27 cellular contexts compared by ENCODE assay signal in genomic region chr6:168385858-168386735, GRCh38. TPM values are rescaled to one million over a fixed set of nuclear protein-coding genes. Genes with fewer than 3 reads are reported as not detected.
DNase-seq lines count a peak whose midpoint lies in the region; ATAC-seq and TF ChIP-seq lines count a peak whose summit lies in the region.
"Had no signal": no experiment of that assay in that cellular context is flagged by ENCODE, and none has a peak within 500 bp of the region (broad histone marks: within the 10 kb centered on the region; RNA-seq: fewer than 3 reads in every experiment).

No MANE protein-coding gene starts in this region.

- H3K27me3 ChIP-seq in tibial artery: no peaks in the 10 kb centered on the region
- no peaks in the 10 kb centered on the region for H3K27me3 ChIP-seq in CD4-positive, alpha-beta T cell (ENCODE audit: control insufficient read depth, insufficient read depth, low read length)
- H3K27me3 ChIP-seq: brain microvascular endothelial cell, pancreas had no signal

- no peak for ATAC-seq in left ventricle myocardium superior
- ATAC-seq in left cardiac atrium: no peak
- peak; percentile 37 for ATAC-seq in left colon
- ATAC-seq in CD4-positive, alpha-beta T cell (ENCODE audit: poor library complexity): no peak
- ATAC-seq: activated CD8-positive, alpha-beta T cell treated with anti-CD3 and anti-CD28 coated beads, Interleukin-2, amount 10 ng/mL, durations not matched to agents 7 days and 5 days; K562 had no signal

- no peaks in the 10 kb centered on the region for H3K9me3 Mint-ChIP-seq in CD4-positive, alpha-beta T cell

- TF ChIP-seq CTCF in tibial artery (IDR thresholded peaks at IDR 0.05): no peak
- TF ChIP-seq CTCF in CD4-positive, alpha-beta T cell (IDR thresholded peaks at IDR 0.05): no peak

- H3K4me1 Mint-ChIP-seq in CD4-positive, alpha-beta T cell (ENCODE audit: low read depth): no peaks in the 10 kb centered on the region

- H3K4me3 ChIP-seq in tibial artery: peak overlapping the region in 1 of 2 donors; percentile 41
- H3K4me3 ChIP-seq: K562, pancreas, suprapubic skin had no signal

- intact Hi-C loops in left ventricle myocardium superior (cut with micrococcal nuclease) (no loop called here), left cardiac atrium (cut with DNase I) (no loop called here), left colon (cut with DNase I, micrococcal nuclease) (no loop called here), tibial artery (cut with DNase I; ENCODE audit: low total_unique reads) (no loop called here)
- intact Hi-C loops in CD4-positive, alpha-beta T cell (cut with DNase I, micrococcal nuclease): no loop called here

- no peaks in the 10 kb centered on the region for H3K36me3 Mint-ChIP-seq in CD4-positive, alpha-beta T cell (ENCODE audit: low read depth)

- POLR2A ChIA-PET in CD4-positive, alpha-beta T cell (lab: Charles Lee): no interaction called here

- no peak overlapping the region for H3K4me3 Mint-ChIP-seq in CD4-positive, alpha-beta T cell
- H3K4me3 Mint-ChIP-seq: activated CD8-positive, alpha-beta T cell treated with anti-CD3 and anti-CD28 coated beads, Interleukin-2, amount 10 ng/mL, durations not matched to agents 7 days and 5 days had no signal

- H3K27ac ChIP-seq in tibial artery: peak overlapping the region; percentile 69 to 71
- H3K27ac ChIP-seq in CD4-positive, alpha-beta T cell (ENCODE audit: low read depth, low read length): no peak overlapping the region
- H3K27ac ChIP-seq: brain microvascular endothelial cell, pancreas, suprapubic skin had no signal

- H3K9me3 ChIP-seq in tibial artery: no peaks in the 10 kb centered on the region
- no peaks in the 10 kb centered on the region for H3K9me3 ChIP-seq in CD4-positive, alpha-beta T cell (ENCODE audit: control insufficient read depth, low read length)
- H3K9me3 ChIP-seq: pancreas, suprapubic skin had no signal

- H3K27ac Mint-ChIP-seq in CD4-positive, alpha-beta T cell: no peak overlapping the region
- H3K27ac Mint-ChIP-seq: activated CD8-positive, alpha-beta T cell treated with anti-CD3 and anti-CD28 coated beads, Interleukin-2, amount 10 ng/mL, durations not matched to agents 7 days and 5 days had no signal

- H3K36me3 ChIP-seq in tibial artery: no peaks in the 10 kb centered on the region
- H3K36me3 ChIP-seq: brain microvascular endothelial cell, pancreas, suprapubic skin had no signal

- no peaks in the 10 kb centered on the region for H3K27me3 Mint-ChIP-seq in CD4-positive, alpha-beta T cell

- CTCF ChIA-PET in CD4-positive, alpha-beta T cell (lab: Charles Lee): no interaction called here

- DNase-seq in DMS53 (lab: John Stamatoyannopoulos, UW) (peak; percentile 38), DMS53 treated with DMSO at 0.1 percent for 48 hours (lab: John Stamatoyannopoulos, UW; ENCODE audit: unreplicated experiment) (no peak), left ventricle myocardium superior (peak; percentile 25), left cardiac atrium (no peak), left colon (no peak), tibial artery (no peak), LoVo (ENCODE audit: low spot score) (no peak)
- no peak for DNase-seq in CD4-positive, alpha-beta T cell
- DNase-seq: 8988T; activated CD4-positive, alpha-beta T cell treated with anti-CD3 and anti-CD28 coated beads for 1 hour; activated CD8-positive, alpha-beta T cell treated with anti-CD3 and anti-CD28 coated beads, Interleukin-2, amount 10 ng/mL, durations not matched to agents 7 days and 5 days; activated naive CD4-positive, alpha-beta T cell treated with anti-CD3 and anti-CD28 coated beads, Interleukin-2, amount 50 U/mL, for 16 hours; amniotic stem cell; brain microvascular endothelial cell; GOT3; kidney glomerular epithelial cell; NCI-H82; pancreas; retina; SIG-M5; small intestine; stimulated activated naive CD4-positive, alpha-beta T cell had no signal

- peaks cover 0 to 20% (median 16%) of the 10 kb centered on the region in 4 donors for H3K4me1 ChIP-seq in tibial artery

RNA-seq across cellular contexts. Expression of gene SMOC2, which starts 54.9 kb away (rescaled TPM):
- total RNA-seq in left ventricle myocardium superior: 18.7 TPM
- total RNA-seq in left cardiac atrium: 10 to 100 TPM; 12.0 to 27.7 TPM
- 10 to 100 TPM; 14.4 to 18.9 TPM for total RNA-seq in left colon
- total RNA-seq in CD4-positive, alpha-beta T cell: not detected
- total RNA-seq: activated CD8-positive, alpha-beta T cell treated with anti-CD3 and anti-CD28 coated beads, Interleukin-2, amount 10 ng/mL, durations not matched to agents 7 days and 5 days; endothelial cell of umbilical vein; lung microvascular endothelial cell; T-helper 2 cell treated with Interferon-gamma antibody and Interleukin-4, amounts not matched to agents 100 ng/mL and 5 ng/mL, for 36 hours had no signal

Comparison
In these comparisons a context has a peak if more than half of its experiments do, and no peak if none do; other contexts are left out.
1. DNase-seq: peak in DMS53 (single experiment) and left ventricle myocardium superior (single experiment); none in DMS53 treated with DMSO at 0.1 percent for 48 hours (single experiment), left cardiac atrium (single experiment), left colon (0 of 2), tibial artery (0 of 2), CD4-positive, alpha-beta T cell (0 of 10) and LoVo (single experiment).
2. RNA of gene SMOC2, which starts 54.9 kb away (total RNA-seq): 12.0 to 27.7 TPM in left cardiac atrium, 14.4 to 18.9 TPM in left colon and 18.7 TPM in left ventricle myocardium superior (single experiment); not detected in CD4-positive, alpha-beta T cell; every median in the first group is over 10 times any median in the second.